Comparison of ENCODE assay signal across 1 cellular context in the genomic region with DNA sequence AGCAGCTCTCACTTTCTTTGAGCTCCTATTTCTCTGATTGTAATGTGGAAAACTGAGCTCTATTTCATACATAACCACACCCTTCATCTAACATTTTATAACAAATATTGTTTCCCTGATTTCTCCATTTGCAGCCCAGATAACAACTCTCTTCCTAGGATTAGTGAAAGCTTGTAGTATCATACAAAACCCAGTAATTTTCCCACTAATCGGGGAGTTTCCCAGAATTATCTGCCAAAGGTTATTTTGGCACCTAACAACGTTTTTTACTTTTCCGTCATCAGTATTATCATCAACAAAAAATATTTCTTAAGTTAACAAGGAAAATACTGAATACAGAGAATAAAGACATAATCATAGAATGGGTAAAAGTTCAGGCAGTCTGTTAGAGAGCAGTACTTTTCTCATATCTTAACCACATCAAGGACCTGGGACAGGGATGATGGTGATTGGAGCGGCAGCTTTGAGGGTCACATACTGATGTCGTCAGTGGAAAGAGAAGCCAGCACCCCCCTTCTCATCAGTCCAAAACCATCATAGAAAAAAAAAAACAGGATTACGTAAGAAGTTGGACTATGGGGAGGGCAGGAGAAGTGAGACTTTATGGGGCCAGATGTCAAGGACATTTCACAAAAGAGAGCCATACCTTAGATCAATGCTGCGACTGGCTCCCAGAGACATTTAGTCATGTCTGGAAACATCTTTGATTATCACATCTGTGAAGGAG.
TF ChIP-seq lines count a peak whose summit lies in the region.

No MANE protein-coding gene starts in this region.

TF ChIP-seq in HepG2, 621 proteins besides CTCF, POLR2A, EP300 and RAD21 (continued from another document):
- TF ChIP-seq, protein P1, sequence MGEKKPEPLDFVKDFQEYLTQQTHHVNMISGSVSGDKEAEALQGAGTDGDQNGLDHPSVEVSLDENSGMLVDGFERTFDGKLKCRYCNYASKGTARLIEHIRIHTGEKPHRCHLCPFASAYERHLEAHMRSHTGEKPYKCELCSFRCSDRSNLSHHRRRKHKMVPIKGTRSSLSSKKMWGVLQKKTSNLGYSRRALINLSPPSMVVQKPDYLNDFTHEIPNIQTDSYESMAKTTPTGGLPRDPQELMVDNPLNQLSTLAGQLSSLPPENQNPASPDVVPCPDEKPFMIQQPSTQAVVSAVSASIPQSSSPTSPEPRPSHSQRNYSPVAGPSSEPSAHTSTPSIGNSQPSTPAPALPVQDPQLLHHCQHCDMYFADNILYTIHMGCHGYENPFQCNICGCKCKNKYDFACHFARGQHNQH (CRISPR knock-in tag; IDR thresholded peaks at IDR 0.05): no peak
- TF ChIP-seq, protein P2, sequence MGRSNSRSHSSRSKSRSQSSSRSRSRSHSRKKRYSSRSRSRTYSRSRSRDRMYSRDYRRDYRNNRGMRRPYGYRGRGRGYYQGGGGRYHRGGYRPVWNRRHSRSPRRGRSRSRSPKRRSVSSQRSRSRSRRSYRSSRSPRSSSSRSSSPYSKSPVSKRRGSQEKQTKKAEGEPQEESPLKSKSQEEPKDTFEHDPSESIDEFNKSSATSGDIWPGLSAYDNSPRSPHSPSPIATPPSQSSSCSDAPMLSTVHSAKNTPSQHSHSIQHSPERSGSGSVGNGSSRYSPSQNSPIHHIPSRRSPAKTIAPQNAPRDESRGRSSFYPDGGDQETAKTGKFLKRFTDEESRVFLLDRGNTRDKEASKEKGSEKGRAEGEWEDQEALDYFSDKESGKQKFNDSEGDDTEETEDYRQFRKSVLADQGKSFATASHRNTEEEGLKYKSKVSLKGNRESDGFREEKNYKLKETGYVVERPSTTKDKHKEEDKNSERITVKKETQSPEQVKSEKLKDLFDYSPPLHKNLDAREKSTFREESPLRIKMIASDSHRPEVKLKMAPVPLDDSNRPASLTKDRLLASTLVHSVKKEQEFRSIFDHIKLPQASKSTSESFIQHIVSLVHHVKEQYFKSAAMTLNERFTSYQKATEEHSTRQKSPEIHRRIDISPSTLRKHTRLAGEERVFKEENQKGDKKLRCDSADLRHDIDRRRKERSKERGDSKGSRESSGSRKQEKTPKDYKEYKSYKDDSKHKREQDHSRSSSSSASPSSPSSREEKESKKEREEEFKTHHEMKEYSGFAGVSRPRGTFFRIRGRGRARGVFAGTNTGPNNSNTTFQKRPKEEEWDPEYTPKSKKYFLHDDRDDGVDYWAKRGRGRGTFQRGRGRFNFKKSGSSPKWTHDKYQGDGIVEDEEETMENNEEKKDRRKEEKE (IDR thresholded peaks at IDR 0.05): no peak
- TF ChIP-seq PHF20 (CRISPR knock-in tag; IDR thresholded peaks at IDR 0.05) (no peak), SATB2 (CRISPR knock-in tag; IDR thresholded peaks at IDR 0.05) (no peak), ZNF891 (CRISPR knock-in tag; IDR thresholded peaks at IDR 0.05) (no peak), ZNF180 (CRISPR knock-in tag; IDR thresholded peaks at IDR 0.05; ENCODE audit: borderline replicate concordance, low read depth) (no peak), NR2F2 (IDR thresholded peaks at IDR 0.05; ENCODE audit: borderline replicate concordance, low read depth) (no peak), FOXK1 (CRISPR knock-in tag; IDR thresholded peaks at IDR 0.05; ENCODE audit: borderline replicate concordance, low read depth) (no peak), NFRKB (IDR thresholded peaks at IDR 0.05) (no peak), BHLHE40 (IDR thresholded peaks at IDR 0.05; ENCODE audit: low read length) (no peak), BCL6 (CRISPR knock-in tag; IDR thresholded peaks at IDR 0.05) (0 out of 2 replicates have a peak, but pooled peaks have one; percentile 37), PAX8 (CRISPR knock-in tag; IDR thresholded peaks at IDR 0.05; ENCODE audit: borderline replicate concordance) (no peak), CENPT (CRISPR knock-in tag; IDR thresholded peaks at IDR 0.05; ENCODE audit: low read depth) (no peak), CEBPG (CRISPR knock-in tag; IDR thresholded peaks at IDR 0.05) (peak; percentile 65), HHEX (CRISPR knock-in tag; IDR thresholded peaks at IDR 0.05) (no peak), ZMYM3 (CRISPR knock-in tag; IDR thresholded peaks at IDR 0.05) (no peak), PPARG (CRISPR knock-in tag; conservative IDR thresholded peaks at IDR 0.05) (peak; percentile 72), SSRP1 (CRISPR knock-in tag; IDR thresholded peaks at IDR 0.05) (no peak), ZKSCAN5 (CRISPR knock-in tag; IDR thresholded peaks at IDR 0.05) (no peak), PRMT3 (CRISPR knock-in tag; IDR thresholded peaks at IDR 0.05; ENCODE audit: borderline replicate concordance, low read depth) (no peak), RARA (CRISPR knock-in tag; IDR thresholded peaks at IDR 0.05) (peak; percentile 57; the same call in 1 of the 2 replicates), ATF7-NPFF (CRISPR knock-in tag; IDR thresholded peaks at IDR 0.05; ENCODE audit: low read depth) (no peak), MAZ (IDR thresholded peaks at IDR 0.05; ENCODE audit: borderline replicate concordance, low read depth, low read length) (no peak), MAZ (CRISPR knock-in tag; IDR thresholded peaks at IDR 0.05; ENCODE audit: low read depth) (no peak), NONO (IDR thresholded peaks at IDR 0.05) (no peak), NONO (CRISPR knock-in tag; conservative IDR thresholded peaks at IDR 0.05) (no peak), ZEB1 (IDR thresholded peaks at IDR 0.05; ENCODE audit: insufficient replicate concordance, low read depth) (no peak), SKI (IDR thresholded peaks at IDR 0.05; ENCODE audit: partially characterized antibody) (no peak)
- TF ChIP-seq, protein P3, sequence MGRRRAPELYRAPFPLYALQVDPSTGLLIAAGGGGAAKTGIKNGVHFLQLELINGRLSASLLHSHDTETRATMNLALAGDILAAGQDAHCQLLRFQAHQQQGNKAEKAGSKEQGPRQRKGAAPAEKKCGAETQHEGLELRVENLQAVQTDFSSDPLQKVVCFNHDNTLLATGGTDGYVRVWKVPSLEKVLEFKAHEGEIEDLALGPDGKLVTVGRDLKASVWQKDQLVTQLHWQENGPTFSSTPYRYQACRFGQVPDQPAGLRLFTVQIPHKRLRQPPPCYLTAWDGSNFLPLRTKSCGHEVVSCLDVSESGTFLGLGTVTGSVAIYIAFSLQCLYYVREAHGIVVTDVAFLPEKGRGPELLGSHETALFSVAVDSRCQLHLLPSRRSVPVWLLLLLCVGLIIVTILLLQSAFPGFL (CRISPR knock-in tag; IDR thresholded peaks at IDR 0.05): no peak
- TF ChIP-seq, protein P4, sequence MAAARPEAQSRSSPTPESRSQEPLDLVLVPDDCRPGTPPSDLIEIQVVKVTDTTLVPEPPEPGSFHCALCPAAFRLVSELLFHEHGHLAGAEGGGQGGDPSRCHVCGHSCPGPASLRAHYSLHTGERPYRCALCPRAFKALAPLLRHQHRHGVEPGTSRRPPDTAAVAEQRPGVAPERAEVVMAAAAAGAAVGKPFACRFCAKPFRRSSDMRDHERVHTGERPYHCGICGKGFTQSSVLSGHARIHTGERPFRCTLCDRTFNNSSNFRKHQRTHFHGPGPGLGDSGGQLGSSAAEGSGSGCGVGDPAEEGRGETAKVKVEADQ (CRISPR knock-in tag; IDR thresholded peaks at IDR 0.05; ENCODE audit: borderline replicate concordance): no peak
- TF ChIP-seq, protein P5, sequence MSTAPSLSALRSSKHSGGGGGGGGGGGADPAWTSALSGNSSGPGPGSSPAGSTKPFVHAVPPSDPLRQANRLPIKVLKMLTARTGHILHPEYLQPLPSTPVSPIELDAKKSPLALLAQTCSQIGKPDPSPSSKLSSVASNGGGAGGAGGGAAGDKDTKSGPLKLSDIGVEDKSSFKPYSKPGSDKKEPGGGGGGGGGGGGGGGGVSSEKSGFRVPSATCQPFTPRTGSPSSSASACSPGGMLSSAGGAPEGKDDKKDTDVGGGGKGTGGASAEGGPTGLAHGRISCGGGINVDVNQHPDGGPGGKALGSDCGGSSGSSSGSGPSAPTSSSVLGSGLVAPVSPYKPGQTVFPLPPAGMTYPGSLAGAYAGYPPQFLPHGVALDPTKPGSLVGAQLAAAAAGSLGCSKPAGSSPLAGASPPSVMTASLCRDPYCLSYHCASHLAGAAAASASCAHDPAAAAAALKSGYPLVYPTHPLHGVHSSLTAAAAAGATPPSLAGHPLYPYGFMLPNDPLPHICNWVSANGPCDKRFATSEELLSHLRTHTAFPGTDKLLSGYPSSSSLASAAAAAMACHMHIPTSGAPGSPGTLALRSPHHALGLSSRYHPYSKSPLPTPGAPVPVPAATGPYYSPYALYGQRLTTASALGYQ (CRISPR knock-in tag; IDR thresholded peaks at IDR 0.05): 0 out of 2 replicates have a peak, but pooled peaks have one; percentile 28
- TF ChIP-seq, protein P6, sequence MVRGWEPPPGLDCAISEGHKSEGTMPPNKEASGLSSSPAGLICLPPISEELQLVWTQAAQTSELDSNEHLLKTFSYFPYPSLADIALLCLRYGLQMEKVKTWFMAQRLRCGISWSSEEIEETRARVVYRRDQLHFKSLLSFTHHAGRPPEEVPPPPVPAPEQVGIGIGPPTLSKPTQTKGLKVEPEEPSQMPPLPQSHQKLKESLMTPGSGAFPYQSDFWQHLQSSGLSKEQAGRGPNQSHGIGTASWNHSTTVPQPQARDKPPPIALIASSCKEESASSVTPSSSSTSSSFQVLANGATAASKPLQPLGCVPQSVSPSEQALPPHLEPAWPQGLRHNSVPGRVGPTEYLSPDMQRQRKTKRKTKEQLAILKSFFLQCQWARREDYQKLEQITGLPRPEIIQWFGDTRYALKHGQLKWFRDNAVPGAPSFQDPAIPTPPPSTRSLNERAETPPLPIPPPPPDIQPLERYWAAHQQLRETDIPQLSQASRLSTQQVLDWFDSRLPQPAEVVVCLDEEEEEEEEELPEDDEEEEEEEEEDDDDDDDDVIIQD (CRISPR knock-in tag; IDR thresholded peaks at IDR 0.05; ENCODE audit: low read depth): no peak
- TF ChIP-seq, protein P7, sequence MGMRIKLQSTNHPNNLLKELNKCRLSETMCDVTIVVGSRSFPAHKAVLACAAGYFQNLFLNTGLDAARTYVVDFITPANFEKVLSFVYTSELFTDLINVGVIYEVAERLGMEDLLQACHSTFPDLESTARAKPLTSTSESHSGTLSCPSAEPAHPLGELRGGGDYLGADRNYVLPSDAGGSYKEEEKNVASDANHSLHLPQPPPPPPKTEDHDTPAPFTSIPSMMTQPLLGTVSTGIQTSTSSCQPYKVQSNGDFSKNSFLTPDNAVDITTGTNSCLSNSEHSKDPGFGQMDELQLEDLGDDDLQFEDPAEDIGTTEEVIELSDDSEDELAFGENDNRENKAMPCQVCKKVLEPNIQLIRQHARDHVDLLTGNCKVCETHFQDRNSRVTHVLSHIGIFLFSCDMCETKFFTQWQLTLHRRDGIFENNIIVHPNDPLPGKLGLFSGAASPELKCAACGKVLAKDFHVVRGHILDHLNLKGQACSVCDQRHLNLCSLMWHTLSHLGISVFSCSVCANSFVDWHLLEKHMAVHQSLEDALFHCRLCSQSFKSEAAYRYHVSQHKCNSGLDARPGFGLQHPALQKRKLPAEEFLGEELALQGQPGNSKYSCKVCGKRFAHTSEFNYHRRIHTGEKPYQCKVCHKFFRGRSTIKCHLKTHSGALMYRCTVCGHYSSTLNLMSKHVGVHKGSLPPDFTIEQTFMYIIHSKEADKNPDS (CRISPR knock-in tag; IDR thresholded peaks at IDR 0.05): no peak
- TF ChIP-seq, protein P8, sequence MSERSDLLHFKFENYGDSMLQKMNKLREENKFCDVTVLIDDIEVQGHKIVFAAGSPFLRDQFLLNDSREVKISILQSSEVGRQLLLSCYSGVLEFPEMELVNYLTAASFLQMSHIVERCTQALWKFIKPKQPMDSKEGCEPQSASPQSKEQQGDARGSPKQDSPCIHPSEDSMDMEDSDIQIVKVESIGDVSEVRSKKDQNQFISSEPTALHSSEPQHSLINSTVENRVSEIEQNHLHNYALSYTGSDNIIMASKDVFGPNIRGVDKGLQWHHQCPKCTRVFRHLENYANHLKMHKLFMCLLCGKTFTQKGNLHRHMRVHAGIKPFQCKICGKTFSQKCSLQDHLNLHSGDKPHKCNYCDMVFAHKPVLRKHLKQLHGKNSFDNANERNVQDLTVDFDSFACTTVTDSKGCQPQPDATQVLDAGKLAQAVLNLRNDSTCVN (CRISPR knock-in tag; IDR thresholded peaks at IDR 0.05; ENCODE audit: borderline replicate concordance): no peak
- TF ChIP-seq, protein P9, sequence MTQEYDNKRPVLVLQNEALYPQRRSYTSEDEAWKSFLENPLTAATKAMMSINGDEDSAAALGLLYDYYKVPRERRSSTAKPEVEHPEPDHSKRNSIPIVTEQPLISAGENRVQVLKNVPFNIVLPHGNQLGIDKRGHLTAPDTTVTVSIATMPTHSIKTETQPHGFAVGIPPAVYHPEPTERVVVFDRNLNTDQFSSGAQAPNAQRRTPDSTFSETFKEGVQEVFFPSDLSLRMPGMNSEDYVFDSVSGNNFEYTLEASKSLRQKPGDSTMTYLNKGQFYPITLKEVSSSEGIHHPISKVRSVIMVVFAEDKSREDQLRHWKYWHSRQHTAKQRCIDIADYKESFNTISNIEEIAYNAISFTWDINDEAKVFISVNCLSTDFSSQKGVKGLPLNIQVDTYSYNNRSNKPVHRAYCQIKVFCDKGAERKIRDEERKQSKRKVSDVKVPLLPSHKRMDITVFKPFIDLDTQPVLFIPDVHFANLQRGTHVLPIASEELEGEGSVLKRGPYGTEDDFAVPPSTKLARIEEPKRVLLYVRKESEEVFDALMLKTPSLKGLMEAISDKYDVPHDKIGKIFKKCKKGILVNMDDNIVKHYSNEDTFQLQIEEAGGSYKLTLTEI (CRISPR knock-in tag; conservative IDR thresholded peaks at IDR 0.05): no peak
- TF ChIP-seq, protein P10, sequence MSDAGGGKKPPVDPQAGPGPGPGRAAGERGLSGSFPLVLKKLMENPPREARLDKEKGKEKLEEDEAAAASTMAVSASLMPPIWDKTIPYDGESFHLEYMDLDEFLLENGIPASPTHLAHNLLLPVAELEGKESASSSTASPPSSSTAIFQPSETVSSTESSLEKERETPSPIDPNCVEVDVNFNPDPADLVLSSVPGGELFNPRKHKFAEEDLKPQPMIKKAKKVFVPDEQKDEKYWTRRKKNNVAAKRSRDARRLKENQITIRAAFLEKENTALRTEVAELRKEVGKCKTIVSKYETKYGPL (CRISPR knock-in tag; IDR thresholded peaks at IDR 0.05): no peak
